ENCODE assay signal across 1 cellular context in genomic region chr2:218192902-218193425, GRCh38.
TF ChIP-seq lines count a peak whose summit lies in the region.

No MANE protein-coding gene starts in this region.

TF ChIP-seq in GM23338, 12 proteins besides CTCF, POLR2A, EP300 and RAD21 (continued from another document):
- TF ChIP-seq ZNF462 (CRISPR knock-in tag; IDR thresholded peaks at IDR 0.05) (no peak), POLR2AphosphoS5 (IDR thresholded peaks at IDR 0.05; ENCODE audit: low read depth) (no peak), EZH2 (IDR thresholded peaks at IDR 0.05; ENCODE audit: low read depth, unreplicated experiment) (no peak)
